In the genomic region with DNA sequence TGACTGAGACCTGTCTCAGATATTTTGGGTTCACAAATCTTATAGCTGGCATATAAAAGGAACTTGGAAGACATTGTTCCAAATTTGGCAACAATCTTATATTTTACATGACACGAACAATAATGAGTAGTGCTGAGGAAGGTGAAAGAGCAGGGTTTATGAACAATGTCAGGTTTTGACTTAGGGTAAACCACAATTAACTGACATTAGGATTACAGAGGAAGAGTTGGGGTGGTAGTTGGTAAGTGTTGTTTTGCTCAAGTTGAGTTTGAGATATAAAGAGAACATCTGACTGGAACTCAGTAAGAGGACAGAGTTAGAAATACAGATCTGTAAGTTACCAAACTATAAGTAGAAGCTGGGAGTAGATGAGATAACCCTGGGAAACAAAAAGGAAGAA, we compare ENCODE assay signal across 21 cellular contexts. TPM values are rescaled to one million over a fixed set of nuclear protein-coding genes. Genes with fewer than 3 reads are reported as not detected.
DNase-seq lines count a peak whose midpoint lies in the region; ATAC-seq, FAIRE-seq and TF ChIP-seq lines count a peak whose summit lies in the region.
"Had no signal": no experiment of that assay in that cellular context is flagged by ENCODE, and none has a peak within 500 bp of the region (broad histone marks: within the 10 kb centered on the region; RNA-seq: fewer than 3 reads in every experiment).

No MANE protein-coding gene starts in this region.

- H3K9me3 Mint-ChIP-seq in activated B cell treated with CpG ODN at 0.5 μM for 24 hours (no peaks in the 10 kb centered on the region), memory B cell (no peaks in the 10 kb centered on the region)
- H3K9me3 Mint-ChIP-seq: CD8-positive, alpha-beta T cell; neural progenitor cell; stimulated activated naive CD8-positive, alpha-beta T cell treated with anti-CD3 and anti-CD28 coated beads, Interleukin-15, amount 100 ng/mL, for 72 hours had no signal

- peaks cover 61% of the 10 kb centered on the region for H3K4me1 Mint-ChIP-seq in activated B cell treated with CpG ODN at 0.5 μM for 24 hours
- H3K4me1 Mint-ChIP-seq in memory B cell = peaks cover 26% of the 10 kb centered on the region
- H3K4me1 Mint-ChIP-seq: neural progenitor cell had no signal

- peak overlapping the region; percentile 51 for H3K9ac ChIP-seq in HUES6 (ENCODE audit: low read length)
- H3K9ac ChIP-seq: neural progenitor cell had no signal

- no peak for FAIRE-seq in HTR-8/SVneo (lab: Jason Lieb, UNC)

- DNase-seq in NOMO-1 (lab: John Stamatoyannopoulos, UW; ENCODE audit: unreplicated experiment in 2 of 2) (peak; percentile 5), NOMO-1 treated with dmso at 0.1 percent for 144 hours (lab: John Stamatoyannopoulos, UW; ENCODE audit: unreplicated experiment) (no peak), activated B cell treated with CpG ODN at 0.5 μM for 24 hours (no peak), memory B cell (ENCODE audit: low spot score in 2 of 2) (no peak), NCI-H1694 treated with DMSO at 0.1 percent for 48 hours (lab: John Stamatoyannopoulos, UW) (no peak), HTR-8/SVneo (ENCODE audit: insufficient read length, low spot score) (no peak), NCI-H2196 (lab: John Stamatoyannopoulos, UW; ENCODE audit: unreplicated experiment) (no peak)
- DNase-seq: body of pancreas; CD8-positive, alpha-beta T cell; GOT3; NCI-H1092 treated with DMSO at 0.1 percent for 48 hours; NCI-H2029; NCI-H774; PC-9; right lobe of liver; SHP77 treated with DMSO at 0.1 percent for 48 hours; stimulated activated naive CD8-positive, alpha-beta T cell treated with anti-CD3 and anti-CD28 coated beads, Interleukin-15, amount 100 ng/mL, for 72 hours; thyroid gland had no signal

- no peaks in the 10 kb centered on the region for H3K27me3 ChIP-seq in HUES6 (ENCODE audit: control insufficient read depth, insufficient read depth, low read length)
- H3K27me3 ChIP-seq: body of pancreas, neural progenitor cell, right lobe of liver, thyroid gland had no signal

- POLR2A ChIA-PET in activated B cell treated with CpG ODN at 0.5 μM for 24 hours (lab: Charles Lee) = interaction anchor here (0.6 to 1.7 kb wide), 3 partner anchors 15 to 359 kb away, joined by 3 to 12 read pairs (median 6); a partner anchor contains a TSS

- peaks cover 34% of the 10 kb centered on the region for H3K4me1 ChIP-seq in HUES6 (ENCODE audit: control insufficient read depth, insufficient read depth, low read length)
- H3K4me1 ChIP-seq: body of pancreas, right lobe of liver had no signal

- CTCF ChIA-PET in activated B cell treated with CpG ODN at 0.5 μM for 24 hours (lab: Charles Lee) = interaction anchor here (4.2 kb wide), 1 partner anchor 365 kb away, joined by 22 read pairs; no protein-coding TSS in a partner anchor

- H3K27me3 Mint-ChIP-seq in activated B cell treated with CpG ODN at 0.5 μM for 24 hours (no peaks in the 10 kb centered on the region), memory B cell (no peaks in the 10 kb centered on the region)
- H3K27me3 Mint-ChIP-seq: stimulated activated naive CD8-positive, alpha-beta T cell treated with anti-CD3 and anti-CD28 coated beads, Interleukin-15, amount 100 ng/mL, for 72 hours had no signal

- no peaks in the 10 kb centered on the region; the same call in 1 of the 2 replicates for H3K36me3 ChIP-seq in HUES6 (ENCODE audit: control insufficient read depth, insufficient read depth, low read length)
- H3K36me3 ChIP-seq: neural progenitor cell, right lobe of liver had no signal

- H3K27ac Mint-ChIP-seq in activated B cell treated with CpG ODN at 0.5 μM for 24 hours (peak overlapping the region; percentile 77), memory B cell (peak overlapping the region; percentile 89)
- H3K27ac Mint-ChIP-seq: CD8-positive, alpha-beta T cell; neural progenitor cell had no signal

- no peak for ATAC-seq in activated B cell treated with CpG ODN at 0.5 μM for 24 hours (ENCODE audit: low read depth)
- ATAC-seq in memory B cell (ENCODE audit: low read depth) = no peak
- ATAC-seq: body of pancreas; CD8-positive, alpha-beta T cell; right lobe of liver; stimulated activated naive CD8-positive, alpha-beta T cell treated with anti-CD3 and anti-CD28 coated beads, Interleukin-15, amount 100 ng/mL, for 72 hours had no signal

- no peaks in the 10 kb centered on the region for H3K9me3 ChIP-seq in HUES6 (ENCODE audit: control insufficient read depth, insufficient read depth, low read depth, low read length)
- H3K9me3 ChIP-seq: body of pancreas, right lobe of liver, thyroid gland had no signal

- peak overlapping the region; percentile 98 for H3K27ac ChIP-seq in HUES6 (ENCODE audit: low read depth, low read length)
- H3K27ac ChIP-seq: 22Rv1, body of pancreas, neural progenitor cell, PC-9, right lobe of liver had no signal

- TF ChIP-seq CTCF in activated B cell treated with CpG ODN at 0.5 μM for 24 hours (IDR thresholded peaks at IDR 0.05) = no peak

- peak overlapping the region; percentile 31 for H3K4me3 ChIP-seq in HUES6 (ENCODE audit: low read depth, low read length)
- H3K4me3 ChIP-seq: body of pancreas, neural progenitor cell, PC-9, right lobe of liver, thyroid gland had no signal

- intact Hi-C loops in activated B cell treated with CpG ODN at 0.5 μM for 24 hours (cut with micrococcal nuclease) = loop anchor here (5.0 kb wide), 1 partner anchor 53 kb away; no protein-coding TSS in a partner anchor

- peaks cover 32% of the 10 kb centered on the region for H3K36me3 Mint-ChIP-seq in activated B cell treated with CpG ODN at 0.5 μM for 24 hours (ENCODE audit: low read depth)
- H3K36me3 Mint-ChIP-seq in memory B cell = peaks cover 15% of the 10 kb centered on the region
- H3K36me3 Mint-ChIP-seq: neural progenitor cell had no signal

- H3K4me3 Mint-ChIP-seq in activated B cell treated with CpG ODN at 0.5 μM for 24 hours (peak overlapping the region; percentile 19), memory B cell (peak overlapping the region; percentile 51)
- H3K4me3 Mint-ChIP-seq: CD8-positive, alpha-beta T cell; neural progenitor cell; stimulated activated naive CD8-positive, alpha-beta T cell treated with anti-CD3 and anti-CD28 coated beads, Interleukin-15, amount 100 ng/mL, for 72 hours had no signal

RNA-seq across cellular contexts. Expression of a gene that starts 15.2 kb away (rescaled TPM):
- 9.9 and 11.2 TPM in 2 replicates for total RNA-seq in activated B cell treated with CpG ODN at 0.5 μM for 24 hours

RNA-seq across cellular contexts. Expression of a gene that starts 15.2 kb away (rescaled TPM):
- 28.4 and 31.1 TPM in 2 replicates for total RNA-seq in activated B cell treated with CpG ODN at 0.5 μM for 24 hours

Comparison
In these comparisons a context has a peak if more than half of its experiments do, and no peak if none do; other contexts are left out.
1. DNase-seq: peak in NOMO-1 (2 of 2); none in NOMO-1 treated with dmso at 0.1 percent for 144 hours (single experiment), activated B cell treated with CpG ODN at 0.5 μM for 24 hours (single experiment), memory B cell (0 of 2), NCI-H1694 treated with DMSO at 0.1 percent for 48 hours (single experiment), HTR-8/SVneo (single experiment) and NCI-H2196 (single experiment).